Comparison of ENCODE assay signal across 7 cellular contexts in genomic region chr12:108630481-108631207, GRCh38. TPM values are rescaled to one million over a fixed set of nuclear protein-coding genes. Genes with fewer than 3 reads are reported as not detected.
DNase-seq lines count a peak whose midpoint lies in the region; ATAC-seq and TF ChIP-seq lines count a peak whose summit lies in the region.

No MANE protein-coding gene starts in this region.

- no peaks in the 10 kb centered on the region for H3K9me3 Mint-ChIP-seq in stimulated activated memory B cell treated with anti-CD40 and anti-IgM and Interleukin-4, amounts not matched to agents 10 μg/mL and 1 μg/mL and 100 μg/mL, for 72 hours

- H3K36me3 ChIP-seq in HEK293 (ENCODE audit: control insufficient read depth in 2 of 2, insufficient read depth in 1 of 2, low read length in 2 of 2) (no peaks in the 10 kb centered on the region), esophagus squamous epithelium (no peaks in the 10 kb centered on the region), WERI-Rb-1 (no peaks in the 10 kb centered on the region)

- intact Hi-C loops in esophagus squamous epithelium (cut with DNase I), result no loop called here

- H3K27me3 Mint-ChIP-seq in stimulated activated memory B cell treated with anti-CD40 and anti-IgM and Interleukin-4, amounts not matched to agents 10 μg/mL and 1 μg/mL and 100 μg/mL, for 72 hours, result no peaks in the 10 kb centered on the region

- TF ChIP-seq CTCF in HEK293 (tag by site-specific recombination; IDR thresholded peaks at IDR 0.05) (no peak), esophagus squamous epithelium (IDR thresholded peaks at IDR 0.05) (no peak), GM13976 (IDR thresholded peaks at IDR 0.05; ENCODE audit: borderline replicate concordance, control extremely low read depth, extremely low read depth, insufficient read depth, missing control alignments) (no peak), WERI-Rb-1 (IDR thresholded peaks at IDR 0.05; ENCODE audit: low read depth, low read length) (no peak)

- DNase-seq in esophagus squamous epithelium (lab: John Stamatoyannopoulos, UW) (no peak), cerebellum (ENCODE audit: low spot score) (no peak), GM13976 (ENCODE audit: low spot score) (no peak), WERI-Rb-1 (no peak)

- CTCF ChIA-PET in HEK293 (lab: Yijun Ruan, JAX), result interaction anchor here (0.7 to 3.9 kb wide), 4 partner anchors 13 to 712 kb away, joined by 3 to 27 read pairs (median 3); no protein-coding TSS in a partner anchor

- H3K27ac ChIP-seq in HEK293 (ENCODE audit: extremely low read depth, low read depth, low read length), result no peak overlapping the region
- H3K27ac ChIP-seq in esophagus squamous epithelium, result peak overlapping the region in 3 of 4 donors; percentile 58 to 84 (median 71)
- H3K27ac ChIP-seq in WERI-Rb-1, result no peak overlapping the region

- H3K9me3 ChIP-seq in HEK293 (ENCODE audit: control insufficient read depth, insufficient read depth, low read depth, low read length), result no peaks in the 10 kb centered on the region
- H3K9me3 ChIP-seq in esophagus squamous epithelium, result no peaks in the 10 kb centered on the region
- no peaks in the 10 kb centered on the region for H3K9me3 ChIP-seq in WERI-Rb-1 (ENCODE audit: severe bottlenecking)

- H3K36me3 Mint-ChIP-seq in stimulated activated memory B cell treated with anti-CD40 and anti-IgM and Interleukin-4, amounts not matched to agents 10 μg/mL and 1 μg/mL and 100 μg/mL, for 72 hours, result peaks cover 4% of the 10 kb centered on the region

- no peak for TF ChIP-seq POLR2A in esophagus squamous epithelium (IDR thresholded peaks at IDR 0.05)

- 38 to 45% methylated on average over 8 to 9 of the region's 9 CpGs for WGBS in esophagus squamous epithelium, 2 donors

- POLR2A ChIA-PET in HEK293 (lab: Yijun Ruan, JAX), result interaction anchor here (1.2 to 1.3 kb wide), 2 partner anchors 68 to 208 kb away, joined by 3 to 5 read pairs; partner anchors contain the start of gene ISCU

- peak; percentile 11 for ATAC-seq in SK-N-SH treated with all-trans-retinoic acid at 6 μM for 48 hours
- ATAC-seq in stimulated activated memory B cell treated with anti-CD40 and anti-IgM and Interleukin-4, amounts not matched to agents 10 μg/mL and 1 μg/mL and 100 μg/mL, for 72 hours, result no peak

- no peaks in the 10 kb centered on the region; the same call in 1 of the 2 replicates for H3K4me1 ChIP-seq in HEK293 (ENCODE audit: control insufficient read depth, insufficient read depth, low read length)
- H3K4me1 ChIP-seq in esophagus squamous epithelium, result peaks cover 19 to 54% (median 43%) of the 10 kb centered on the region in 3 donors

- H3K27me3 ChIP-seq in esophagus squamous epithelium, result peaks cover 0 to 18% (median 0%) of the 10 kb centered on the region in 4 donors
- H3K27me3 ChIP-seq in WERI-Rb-1 (ENCODE audit: insufficient read depth, low read depth, severe bottlenecking), result no peaks in the 10 kb centered on the region

- peaks cover 70% of the 10 kb centered on the region for H3K4me1 Mint-ChIP-seq in stimulated activated memory B cell treated with anti-CD40 and anti-IgM and Interleukin-4, amounts not matched to agents 10 μg/mL and 1 μg/mL and 100 μg/mL, for 72 hours

- H3K4me3 Mint-ChIP-seq in stimulated activated memory B cell treated with anti-CD40 and anti-IgM and Interleukin-4, amounts not matched to agents 10 μg/mL and 1 μg/mL and 100 μg/mL, for 72 hours, result no peak overlapping the region

- H3K27ac Mint-ChIP-seq in stimulated activated memory B cell treated with anti-CD40 and anti-IgM and Interleukin-4, amounts not matched to agents 10 μg/mL and 1 μg/mL and 100 μg/mL, for 72 hours, result peak overlapping the region; percentile 80

- H3K4me3 ChIP-seq in HEK293 (ENCODE audit: low read depth, low read length) (no peak overlapping the region), esophagus squamous epithelium (peak overlapping the region in 1 of 4 donors; percentile 24), WERI-Rb-1 (ENCODE audit: low read depth, low read length) (no peak overlapping the region)

- in situ Hi-C loops in GM13976 (cut with MboI; ENCODE audit: low sequenced_read_pairs, unreplicated experiment), result no loop called here

TF ChIP-seq in HEK293, 187 proteins besides CTCF, POLR2A, EP300 and RAD21 (continues in another document):
- TF ChIP-seq ZNF2 (tag by site-specific recombination; IDR thresholded peaks at IDR 0.05), result 0 out of 2 replicates have a peak, but pooled peaks have one; percentile 32
- peak; percentile 46 for TF ChIP-seq ZBTB20 (tag by site-specific recombination; IDR thresholded peaks at IDR 0.05)
- TF ChIP-seq ZNF449 (tag by site-specific recombination; IDR thresholded peaks at IDR 0.05), result no peak
- TF ChIP-seq GLIS1 (tag by site-specific recombination; IDR thresholded peaks at IDR 0.05), result peak; percentile 61
- TF ChIP-seq ZNF18 (tag by site-specific recombination; IDR thresholded peaks at IDR 0.05), result peak; percentile 96
- TF ChIP-seq ZFHX2 (tag by site-specific recombination; conservative IDR thresholded peaks at IDR 0.05), result no peak
- TF ChIP-seq ZNF624 (tag by site-specific recombination; IDR thresholded peaks at IDR 0.05), result no peak
- 0 out of 2 replicates have a peak, but pooled peaks have one; percentile 11 for TF ChIP-seq ZNF341 (tag by site-specific recombination; IDR thresholded peaks at IDR 0.05; ENCODE audit: low read depth)
- TF ChIP-seq ZBTB17 (tag by site-specific recombination; IDR thresholded peaks at IDR 0.05), result peak; percentile 45; the same call in 1 of the 2 replicates
- peak; percentile 32; the same call in 1 of the 2 replicates for TF ChIP-seq ZNF548 (tag by site-specific recombination; IDR thresholded peaks at IDR 0.05)

TF ChIP-seq in SK-N-SH treated with all-trans-retinoic acid at 6 μM for 48 hours, 23 proteins besides CTCF, POLR2A, EP300 and RAD21:
- TF ChIP-seq ZFP3 (CRISPR knock-in tag; IDR thresholded peaks at IDR 0.05) (peak; percentile 89), CSDC2 (CRISPR knock-in tag; IDR thresholded peaks at IDR 0.05) (no peak)

RNA-seq across cellular contexts. Expression of gene SELPLG, which starts 3.0 kb away (rescaled TPM):
- total RNA-seq in esophagus squamous epithelium (10 to 100 TPM in 1 of 4 donors, 1 to 10 TPM in 3; 2.5 to 10.1 (median 5.6) TPM), cerebellum (1.2 TPM)

RNA-seq across cellular contexts. Expression of gene TMEM119, which starts 32.8 kb away (rescaled TPM):
- 1 to 10 TPM in 3 of 4 donors, under 1 TPM in 1; 0.08 to 4.8 (median 2.0) TPM for total RNA-seq in esophagus squamous epithelium
- 1.1 TPM for total RNA-seq in cerebellum

Comparison
In these comparisons a context has a peak if more than half of its experiments do, and no peak if none do; other contexts are left out.
1. H3K27ac ChIP-seq: peak in esophagus squamous epithelium (3 of 4); none in HEK293 (single experiment) and WERI-Rb-1 (single experiment).
2. Of the 2 proteins assayed by ChIP-seq in both HEK293 and SK-N-SH treated with all-trans-retinoic acid at 6 μM for 48 hours: peak only in HEK293: none; only in SK-N-SH treated with all-trans-retinoic acid at 6 μM for 48 hours: ZFP3; in both: none; in neither: 1.